ENCODE assay signal across 11 cellular contexts in the genomic region with DNA sequence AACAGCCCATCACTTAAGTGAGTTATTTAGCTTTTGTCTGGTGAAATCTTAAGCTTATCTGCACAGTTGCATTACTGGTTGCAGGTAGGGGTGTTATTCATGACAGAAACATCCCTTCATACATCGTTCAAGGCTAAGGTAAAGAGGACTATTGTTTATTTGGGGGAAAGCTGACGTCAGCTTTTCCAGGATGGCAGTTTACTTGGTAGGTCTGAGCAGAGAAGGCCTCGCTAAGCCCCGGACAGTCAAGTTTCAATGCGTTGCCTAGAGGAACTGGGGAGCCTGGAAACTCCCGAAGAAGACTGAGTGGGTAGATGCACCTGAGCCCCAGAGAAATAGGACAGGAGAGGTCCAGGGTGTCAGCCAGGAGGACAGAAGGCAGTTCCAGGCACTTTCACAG. TPM values are rescaled to one million over a fixed set of nuclear protein-coding genes. Genes with fewer than 3 reads are reported as not detected.
DNase-seq lines count a peak whose midpoint lies in the region; ATAC-seq and TF ChIP-seq lines count a peak whose summit lies in the region.
"Had no signal": no experiment of that assay in that cellular context is flagged by ENCODE, and none has a peak within 500 bp of the region (broad histone marks: within the 10 kb centered on the region; RNA-seq: fewer than 3 reads in every experiment).

No MANE protein-coding gene starts in this region.

- no peaks in the 10 kb centered on the region for H3K36me3 ChIP-seq in KMS-11 (ENCODE audit: insufficient read depth)
- no peaks in the 10 kb centered on the region for H3K36me3 ChIP-seq in body of pancreas (replicated peaks in 1 of 2; ENCODE audit: insufficient read depth in 1 of 2, low read depth in 2 of 2)
- H3K36me3 ChIP-seq in neural progenitor cell: no peaks in the 10 kb centered on the region
- H3K36me3 ChIP-seq in upper lobe of right lung: peaks cover 2% of the 10 kb centered on the region

- DNase-seq in NCI-H1417 (lab: John Stamatoyannopoulos, UW): peak in 2 of 3 experiments; percentile 23 to 28
- DNase-seq in NCI-H1417 treated with DMSO at 0.1 percent for 48 hours (lab: John Stamatoyannopoulos, UW): no peak
- peak in 2 of 4 donors; percentile 24 to 32 for DNase-seq in body of pancreas
- DNase-seq in neural progenitor cell (ENCODE audit: low spot score): peak; percentile 40
- DNase-seq in upper lobe of right lung: no peak
- DNase-seq: 8988T, posterior cingulate gyrus had no signal

- H3K9me3 Mint-ChIP-seq in neural progenitor cell: no peaks in the 10 kb centered on the region

- H3K27me3 ChIP-seq in KMS-11 (ENCODE audit: insufficient read depth, low read depth): no peaks in the 10 kb centered on the region
- H3K27me3 ChIP-seq in body of pancreas: no peaks in the 10 kb centered on the region
- no peaks in the 10 kb centered on the region for H3K27me3 ChIP-seq in neural progenitor cell
- no peaks in the 10 kb centered on the region for H3K27me3 ChIP-seq in upper lobe of right lung

- intact Hi-C loops in body of pancreas (cut with DNase I): no loop called here
- intact Hi-C loops in upper lobe of right lung (cut with DNase I): loop anchor here (10.0 kb wide), 1 partner anchor 122 kb away; no protein-coding TSS in a partner anchor

- H3K27ac Mint-ChIP-seq in neural progenitor cell: peak overlapping the region; percentile 88

- H3K9ac ChIP-seq in KMS-11: peak overlapping the region; percentile 89; the same call in 1 of the 2 replicates
- H3K9ac ChIP-seq in neural progenitor cell: no peak overlapping the region

- peaks cover 63% of the 10 kb centered on the region for H3F3A ChIP-seq in neural progenitor cell (ENCODE audit: low read depth)

- no peaks in the 10 kb centered on the region for H4K20me1 ChIP-seq in KMS-11 (ENCODE audit: insufficient read depth)
- peaks cover 81% of the 10 kb centered on the region for H4K20me1 ChIP-seq in neural progenitor cell (ENCODE audit: low read depth)

- no peak for ATAC-seq in body of pancreas
- no peak for ATAC-seq in HG03432 (IDR thresholded peaks at IDR 0.05; ENCODE audit: unreplicated experiment)
- no peak for ATAC-seq in GM21515 (IDR thresholded peaks at IDR 0.05; ENCODE audit: unreplicated experiment)
- no peak for ATAC-seq in upper lobe of right lung
- ATAC-seq: SK-N-SH treated with all-trans-retinoic acid at 6 μM for 48 hours had no signal

- TF ChIP-seq POLR2A in body of pancreas (IDR thresholded peaks at IDR 0.05): no peak

- H3K4me2 ChIP-seq in KMS-11 (peak overlapping the region; percentile 76), neural progenitor cell (peak overlapping the region; percentile 36)

- H3K36me3 Mint-ChIP-seq in neural progenitor cell: no peaks in the 10 kb centered on the region

- H2AFZ ChIP-seq in KMS-11 (ENCODE audit: low read depth): no peak overlapping the region
- no peak overlapping the region for H2AFZ ChIP-seq in neural progenitor cell (replicated peaks)

- peak overlapping the region; percentile 71 for H3K4me3 Mint-ChIP-seq in neural progenitor cell

- peaks cover 54% of the 10 kb centered on the region for H3K4me1 ChIP-seq in KMS-11 (ENCODE audit: low read depth, poor library complexity, severe bottlenecking)
- H3K4me1 ChIP-seq in body of pancreas: peaks cover 35% of the 10 kb centered on the region
- H3K4me1 ChIP-seq in neural progenitor cell: peaks cover 26% of the 10 kb centered on the region
- peaks cover 34% of the 10 kb centered on the region for H3K4me1 ChIP-seq in upper lobe of right lung

- H3K4me3 ChIP-seq in KMS-11 (IDR thresholded peaks at IDR 0.05; ENCODE audit: insufficient read depth, low read depth, low read length) (no peak overlapping the region), body of pancreas (no peak overlapping the region), neural progenitor cell (no peak overlapping the region), upper lobe of right lung (no peak overlapping the region)

- H3K27ac ChIP-seq in KMS-11 (peak overlapping the region; percentile 100), body of pancreas (peak overlapping the region in 3 of 4 donors; percentile 0 to 98 (median 54)), neural progenitor cell (peak overlapping the region; percentile 86), upper lobe of right lung (no peak overlapping the region)

- H3K79me2 ChIP-seq in KMS-11 (ENCODE audit: insufficient read depth, low read depth): peaks cover 28% of the 10 kb centered on the region; the same call in 1 of the 2 replicates
- H3K79me2 ChIP-seq in neural progenitor cell (ENCODE audit: low read depth): peaks cover 73% of the 10 kb centered on the region

- no peak for TF ChIP-seq CTCF in KMS-11 (conservative IDR thresholded peaks at IDR 0.05; ENCODE audit: low read depth, low read length)
- no peak for TF ChIP-seq CTCF in body of pancreas (IDR thresholded peaks at IDR 0.05)
- no peak for TF ChIP-seq CTCF in neural progenitor cell (IDR thresholded peaks at IDR 0.05)
- no peak for TF ChIP-seq CTCF in upper lobe of right lung (IDR thresholded peaks at IDR 0.05)

- H3K27me3 Mint-ChIP-seq in neural progenitor cell (ENCODE audit: insufficient read depth, low read depth): peaks cover 3% of the 10 kb centered on the region

- 21 to 39% methylated on average over 6 of the region's 6 CpGs for WGBS in body of pancreas, 2 donors

- H3K4me1 Mint-ChIP-seq in neural progenitor cell: peaks cover 60% of the 10 kb centered on the region

- no peaks in the 10 kb centered on the region for H3K9me3 ChIP-seq in body of pancreas
- H3K9me3 ChIP-seq in neural progenitor cell (ENCODE audit: low read depth): no peaks in the 10 kb centered on the region
- H3K9me3 ChIP-seq in upper lobe of right lung: no peaks in the 10 kb centered on the region

RNA-seq across cellular contexts. Expression of gene RNU4ATAC, which starts 2.2 kb away (rescaled TPM):
- total RNA-seq in body of pancreas (not detected), neural progenitor cell (ENCODE audit: low replicate concordance) (not detected in 2 replicates), upper lobe of right lung (not detected)

Comparison
In these comparisons a context has a peak if more than half of its experiments do, and no peak if none do; other contexts are left out.
1. DNase-seq: peak in NCI-H1417 (2 of 3) and neural progenitor cell (single experiment); none in NCI-H1417 treated with DMSO at 0.1 percent for 48 hours (single experiment) and upper lobe of right lung (single experiment).